In the genomic region with DNA sequence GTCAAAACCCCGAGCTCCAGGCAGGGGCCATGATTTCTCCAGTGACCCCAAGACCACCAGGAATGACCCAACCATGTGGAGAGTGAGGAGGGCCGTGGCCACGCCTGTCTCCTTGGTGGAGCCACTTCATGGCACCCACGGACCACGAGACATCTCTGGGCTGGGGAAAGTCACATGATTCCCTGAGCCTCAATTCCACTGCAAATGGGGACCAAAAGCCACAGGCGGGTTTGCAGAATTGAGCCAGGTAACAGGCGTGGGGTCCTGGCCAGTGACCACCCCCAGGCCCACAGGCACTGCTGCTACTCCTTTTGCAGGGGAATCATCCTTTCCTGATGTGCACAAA, we compare ENCODE assay signal across 19 cellular contexts.
"Had no signal": no experiment of that assay in that cellular context is flagged by ENCODE, and none has a peak within 500 bp of the region (broad histone marks: within the 10 kb centered on the region; RNA-seq: fewer than 3 reads in every experiment).

No MANE protein-coding gene starts in this region.

- H3K27me3 ChIP-seq: colonic mucosa, heart left ventricle, left lung, neural progenitor cell had no signal

- H3K9me3 Mint-ChIP-seq: memory B cell; natural killer cell treated with Interleukin-12 subunit alpha and Interleukin-12 subunit beta and Interleukin-15 and Interleukin-18, amount 100 ng/mL, for 72 hours; neural progenitor cell had no signal

- H3K4me1 Mint-ChIP-seq: memory B cell had no signal

- H3K4me3 Mint-ChIP-seq: memory B cell; natural killer cell treated with Interleukin-12 subunit alpha and Interleukin-12 subunit beta and Interleukin-15 and Interleukin-18, amount 100 ng/mL, for 72 hours; neural progenitor cell had no signal

- H3K4me3 ChIP-seq: colonic mucosa, heart left ventricle, left lung, lower lobe of right lung, neural progenitor cell, skin epidermis had no signal

- H3K27ac ChIP-seq: colonic mucosa, heart left ventricle, left lung, lower lobe of right lung, neural progenitor cell, parathyroid adenoma, skin epidermis had no signal

- H3K9me3 ChIP-seq: colonic mucosa, heart left ventricle, left lung, lower lobe of right lung had no signal

- H3K4me1 ChIP-seq: colonic mucosa, heart left ventricle, left lung, neural progenitor cell, parathyroid adenoma had no signal

- H3K36me3 ChIP-seq: colonic mucosa, heart left ventricle, left lung, lower lobe of right lung, neural progenitor cell had no signal

- H3K27ac Mint-ChIP-seq: memory B cell; natural killer cell treated with Interleukin-12 subunit alpha and Interleukin-12 subunit beta and Interleukin-15 and Interleukin-18, amount 100 ng/mL, for 72 hours; neural progenitor cell had no signal

- H3K27me3 Mint-ChIP-seq: natural killer cell treated with Interleukin-12 subunit alpha and Interleukin-12 subunit beta and Interleukin-15 and Interleukin-18, amount 100 ng/mL, for 72 hours had no signal

- ATAC-seq: heart left ventricle, left lung, lower lobe of right lung, sciatic nerve had no signal

- DNase-seq: cerebellar nuclear complex; colonic mucosa; effector CD4-positive, alpha-beta T cell; foreskin melanocyte; hippocampal formation; left lung; midbrain; occipital lobe; stimulated activated CD4-positive, alpha-beta T cell treated with anti-CD3 and anti-CD28 coated beads, Interleukin-2, amount 100 ng/mL, for 48 hours; stimulated activated naive CD4-positive, alpha-beta T cell treated with Interleukin-2 at 50 U/mL for 16 hours; trophoblast cell had no signal

- H3K9ac ChIP-seq: neural progenitor cell, parathyroid adenoma had no signal

- H3K36me3 Mint-ChIP-seq: memory B cell; natural killer cell treated with Interleukin-12 subunit alpha and Interleukin-12 subunit beta and Interleukin-15 and Interleukin-18, amount 100 ng/mL, for 72 hours; neural progenitor cell had no signal
